8 cellular contexts compared by ENCODE assay signal in the genomic region with DNA sequence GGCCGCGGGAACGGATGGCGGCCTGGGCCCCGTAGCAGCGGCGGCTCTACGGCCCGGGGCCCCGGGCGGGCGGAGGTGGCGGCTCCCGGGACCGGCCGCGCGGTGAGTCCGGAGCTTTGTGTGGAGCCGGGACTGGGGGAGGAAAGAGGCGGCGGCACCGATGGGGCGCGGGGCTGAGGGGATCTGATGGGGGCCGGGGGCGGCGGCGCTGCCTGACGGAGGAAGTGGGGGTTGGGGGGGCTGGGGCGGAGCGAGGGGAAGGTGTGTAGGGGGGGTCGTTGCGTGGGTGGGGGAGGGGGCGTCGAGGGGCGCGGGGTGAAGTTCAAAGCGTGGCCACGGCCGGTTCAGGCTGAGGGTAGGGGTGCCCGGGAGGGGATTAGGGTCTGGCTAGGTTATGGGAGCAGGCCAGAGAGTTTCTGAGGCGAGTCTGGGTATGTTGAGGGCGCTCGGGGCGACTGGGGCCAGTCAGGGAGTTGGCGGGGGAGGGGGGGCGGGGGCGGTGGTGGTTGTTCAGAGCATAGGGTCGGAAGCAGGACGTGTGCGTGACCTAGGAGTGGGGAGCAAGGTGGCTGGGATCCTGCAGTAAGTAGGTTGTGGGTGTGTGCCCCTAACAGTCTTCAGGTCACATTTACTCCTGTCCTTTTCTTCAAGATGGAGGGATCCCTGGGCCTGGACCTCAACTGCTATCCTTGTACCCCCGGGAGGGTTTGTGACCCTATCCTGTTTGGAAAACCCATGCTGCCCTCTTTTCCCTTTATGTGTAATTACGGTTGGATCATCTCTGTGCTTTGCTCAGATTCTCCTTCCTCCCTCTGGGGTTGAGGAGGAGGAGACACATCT. TPM values are rescaled to one million over a fixed set of nuclear protein-coding genes. Genes with fewer than 3 reads are reported as not detected.
DNase-seq lines count a peak whose midpoint lies in the region; ATAC-seq lines count a peak whose summit lies in the region.

No MANE protein-coding gene starts in this region.

- H3K36me3 ChIP-seq in CD4-positive, CD25-positive, alpha-beta regulatory T cell (ENCODE audit: control insufficient read depth, insufficient read depth, low read length), result peaks cover under 1% of the 10 kb centered on the region
- no peaks in the 10 kb centered on the region for H3K36me3 ChIP-seq in effector memory CD4-positive, alpha-beta T cell (ENCODE audit: control insufficient read depth, insufficient read depth, low read length)

- CTCF ChIA-PET in activated CD4-positive, alpha-beta memory T cell treated with anti-CD3 and anti-CD28 coated beads, Interleukin-2, amount 10 ng/mL, durations not matched to agents 7 days and 5 days (lab: Charles Lee), result interaction anchor here (0.7 to 1.5 kb wide), 3 partner anchors 33 to 193 kb away, joined by 3 to 7 read pairs (median 3); no protein-coding TSS in a partner anchor

- H3K27me3 ChIP-seq in CD4-positive, CD25-positive, alpha-beta regulatory T cell (ENCODE audit: control insufficient read depth, insufficient read depth, low read length), result no peaks in the 10 kb centered on the region
- no peaks in the 10 kb centered on the region for H3K27me3 ChIP-seq in effector memory CD4-positive, alpha-beta T cell (replicated peaks; ENCODE audit: control insufficient read depth, insufficient read depth, low read length, poor library complexity, severe bottlenecking)

- H3K4me3 ChIP-seq in CD4-positive, CD25-positive, alpha-beta regulatory T cell (ENCODE audit: low read depth, low read length), result peak overlapping the region; percentile 92
- H3K4me3 ChIP-seq in effector memory CD4-positive, alpha-beta T cell (ENCODE audit: insufficient read depth, low read depth, low read length, poor library complexity, severe bottlenecking), result peak overlapping the region; percentile 64

- H3K9me3 Mint-ChIP-seq in CD4-positive, CD25-positive, alpha-beta regulatory T cell, result no peaks in the 10 kb centered on the region
- no peaks in the 10 kb centered on the region for H3K9me3 Mint-ChIP-seq in activated CD4-positive, alpha-beta memory T cell treated with anti-CD3 and anti-CD28 coated beads, Interleukin-2, amount 10 ng/mL, durations not matched to agents 7 days and 5 days

- H3K36me3 Mint-ChIP-seq in CD4-positive, CD25-positive, alpha-beta regulatory T cell, result no peaks in the 10 kb centered on the region
- H3K36me3 Mint-ChIP-seq in activated CD4-positive, alpha-beta memory T cell treated with anti-CD3 and anti-CD28 coated beads, Interleukin-2, amount 10 ng/mL, durations not matched to agents 7 days and 5 days (ENCODE audit: low read depth), result peaks cover 23% of the 10 kb centered on the region

- no peaks in the 10 kb centered on the region for H3K27me3 Mint-ChIP-seq in CD4-positive, CD25-positive, alpha-beta regulatory T cell
- H3K27me3 Mint-ChIP-seq in activated CD4-positive, alpha-beta memory T cell treated with anti-CD3 and anti-CD28 coated beads, Interleukin-2, amount 10 ng/mL, durations not matched to agents 7 days and 5 days, result no peaks in the 10 kb centered on the region

- POLR2A ChIA-PET in activated CD4-positive, alpha-beta memory T cell treated with anti-CD3 and anti-CD28 coated beads, Interleukin-2, amount 10 ng/mL, durations not matched to agents 7 days and 5 days (lab: Charles Lee), result interaction anchor here (0.6 to 4.1 kb wide), 15 partner anchors 7 to 433 kb away, joined by 3 to 25 read pairs (median 4); a partner anchor contains a TSS

- H3K4me1 ChIP-seq in CD4-positive, CD25-positive, alpha-beta regulatory T cell (ENCODE audit: control insufficient read depth, insufficient read depth, low read length, poor library complexity, severe bottlenecking), result peaks cover 46% of the 10 kb centered on the region
- H3K4me1 ChIP-seq in effector memory CD4-positive, alpha-beta T cell (ENCODE audit: control insufficient read depth, insufficient read depth, low read length, poor library complexity, severe bottlenecking), result peaks cover 25% of the 10 kb centered on the region

- H3K4me3 Mint-ChIP-seq in CD4-positive, CD25-positive, alpha-beta regulatory T cell, result peak overlapping the region; percentile 77 to 91 (median 90)
- H3K4me3 Mint-ChIP-seq in activated CD4-positive, alpha-beta memory T cell treated with anti-CD3 and anti-CD28 coated beads, Interleukin-2, amount 10 ng/mL, durations not matched to agents 7 days and 5 days, result peak overlapping the region; percentile 81

- peak overlapping the region; percentile 78 to 93 (median 90) for H3K27ac Mint-ChIP-seq in CD4-positive, CD25-positive, alpha-beta regulatory T cell
- H3K27ac Mint-ChIP-seq in activated CD4-positive, alpha-beta memory T cell treated with anti-CD3 and anti-CD28 coated beads, Interleukin-2, amount 10 ng/mL, durations not matched to agents 7 days and 5 days, result peak overlapping the region; percentile 69

- peak overlapping the region; percentile 56 for H3K27ac ChIP-seq in CD4-positive, CD25-positive, alpha-beta regulatory T cell (ENCODE audit: insufficient read depth, low read length, poor library complexity, severe bottlenecking)
- peak overlapping the region; percentile 47 for H3K27ac ChIP-seq in effector memory CD4-positive, alpha-beta T cell (ENCODE audit: insufficient read depth, low read length, poor library complexity, severe bottlenecking)

- ATAC-seq in CD4-positive, CD25-positive, alpha-beta regulatory T cell (ENCODE audit: low read depth in 2 of 2), result peak; percentile 19 to 31
- peak; percentile 39 for ATAC-seq in GM21723 (IDR thresholded peaks at IDR 0.05; ENCODE audit: unreplicated experiment)
- no peak for ATAC-seq in GM19328 (IDR thresholded peaks at IDR 0.05; ENCODE audit: unreplicated experiment)

- peaks cover 44 to 58% (median 48%) of the 10 kb centered on the region in 4 donors for H3K4me1 Mint-ChIP-seq in CD4-positive, CD25-positive, alpha-beta regulatory T cell
- H3K4me1 Mint-ChIP-seq in activated CD4-positive, alpha-beta memory T cell treated with anti-CD3 and anti-CD28 coated beads, Interleukin-2, amount 10 ng/mL, durations not matched to agents 7 days and 5 days, result peaks cover 44% of the 10 kb centered on the region

- no peaks in the 10 kb centered on the region for H3K9me3 ChIP-seq in CD4-positive, CD25-positive, alpha-beta regulatory T cell (ENCODE audit: control insufficient read depth in 2 of 2, low read length in 2 of 2)
- H3K9me3 ChIP-seq in effector memory CD4-positive, alpha-beta T cell (ENCODE audit: control insufficient read depth, low read length), result no peaks in the 10 kb centered on the region

- peak in 2 of 3 donors; percentile 23 to 62 for DNase-seq in CD4-positive, CD25-positive, alpha-beta regulatory T cell
- DNase-seq in NCI-H510A (lab: John Stamatoyannopoulos, UW) (peak; percentile 33), lung microvascular endothelial cell (ENCODE audit: low read depth in 2 of 2) (peak; percentile 58 to 75)
- peak; percentile 33 for DNase-seq in activated CD4-positive, alpha-beta memory T cell treated with anti-CD3 and anti-CD28 coated beads, Interleukin-2, amount 10 ng/mL, durations not matched to agents 7 days and 5 days
- peak; percentile 1 to 14 (median 8) for DNase-seq in effector memory CD4-positive, alpha-beta T cell
- peak; percentile 50 for DNase-seq in stimulated activated CD8-positive, alpha-beta memory T cell treated with anti-CD3 and anti-CD28 coated beads, Interleukin-4, amount 100 ng/mL, for 48 hours

RNA-seq across cellular contexts. Expression of a gene that starts 0.6 kb away (rescaled TPM):
- total RNA-seq in CD4-positive, CD25-positive, alpha-beta regulatory T cell, result 39.0 TPM
- 1 to 10 TPM in 3 of 4 donors, under 1 TPM in 1; 0.64 to 2.6 (median 1.6) TPM for polyA plus RNA-seq in CD4-positive, CD25-positive, alpha-beta regulatory T cell
- 10 to 100 TPM; 30.0 to 34.1 TPM for total RNA-seq in activated CD4-positive, alpha-beta memory T cell treated with anti-CD3 and anti-CD28 coated beads, Interleukin-2, amount 10 ng/mL, durations not matched to agents 7 days and 5 days
- total RNA-seq in lung microvascular endothelial cell, result 11.8 and 19.8 TPM in 2 replicates

Comparison
In these comparisons a context has a peak if more than half of its experiments do, and no peak if none do; other contexts are left out.
1. DNase-seq: peak in every context shown above with its lines; median percentile 66 in lung microvascular endothelial cell; 50 in stimulated activated CD8-positive, alpha-beta memory T cell treated with anti-CD3 and anti-CD28 coated beads, Interleukin-4, amount 100 ng/mL, for 48 hours; 42 in CD4-positive, CD25-positive, alpha-beta regulatory T cell; 33 in NCI-H510A; 33 in activated CD4-positive, alpha-beta memory T cell treated with anti-CD3 and anti-CD28 coated beads, Interleukin-2, amount 10 ng/mL, durations not matched to agents 7 days and 5 days; 8 in effector memory CD4-positive, alpha-beta T cell.